8 cellular contexts compared by ENCODE assay signal in genomic region chr1:941588-942383, GRCh38. TPM values are rescaled to one million over a fixed set of nuclear protein-coding genes. Genes with fewer than 3 reads are reported as not detected.
DNase-seq lines count a peak whose midpoint lies in the region; ATAC-seq and TF ChIP-seq lines count a peak whose summit lies in the region.

No MANE protein-coding gene starts in this region.

- H3K9me3 Mint-ChIP-seq in CD4-positive, alpha-beta T cell, result no peaks in the 10 kb centered on the region

- peak overlapping the region; percentile 72 for H3K4me3 Mint-ChIP-seq in CD4-positive, alpha-beta T cell

- TF ChIP-seq CTCF in CD4-positive, alpha-beta T cell (IDR thresholded peaks at IDR 0.05), result no peak
- no peak for TF ChIP-seq CTCF in Peyer's patch (IDR thresholded peaks at IDR 0.05)
- TF ChIP-seq CTCF in right lobe of liver (IDR thresholded peaks at IDR 0.05), result no peak
- TF ChIP-seq CTCF in upper lobe of left lung (IDR thresholded peaks at IDR 0.05), result no peak

- no peak for TF ChIP-seq POLR2A in Peyer's patch (IDR thresholded peaks at IDR 0.05)
- TF ChIP-seq POLR2A in right lobe of liver (IDR thresholded peaks at IDR 0.05), result no peak
- no peak for TF ChIP-seq POLR2A in upper lobe of left lung (IDR thresholded peaks at IDR 0.05)

- H3K4me3 ChIP-seq in Peyer's patch (peak overlapping the region; percentile 18 to 53 (median 51)), right lobe of liver (peak overlapping the region; percentile 21 to 30 (median 27)), upper lobe of left lung (peak overlapping the region in 3 of 4 donors; percentile 31 to 48 (median 47))

- POLR2A ChIA-PET in CD4-positive, alpha-beta T cell (lab: Charles Lee), result no interaction called here

- H3K27ac ChIP-seq in CD4-positive, alpha-beta T cell (ENCODE audit: low read depth, low read length), result no peak overlapping the region
- H3K27ac ChIP-seq in Peyer's patch (peak overlapping the region; percentile 49 to 74 (median 71)), right lobe of liver (peak overlapping the region in 1 of 3 donors; percentile 60), upper lobe of left lung (peak overlapping the region in 3 of 4 donors; percentile 30 to 39 (median 34))

- H3K4me1 ChIP-seq in Peyer's patch (peaks cover 5 to 43% (median 27%) of the 10 kb centered on the region in 4 donors), right lobe of liver (peaks cover 0 to 18% (median 6%) of the 10 kb centered on the region in 4 donors), upper lobe of left lung (peaks cover 33 to 38% (median 34%) of the 10 kb centered on the region in 4 donors)

- CTCF ChIA-PET in CD4-positive, alpha-beta T cell (lab: Charles Lee), result interaction anchor here (0.8 kb wide), 1 partner anchor 60 kb away, joined by 3 read pairs; no protein-coding TSS in a partner anchor

- DNase-seq in CD4-positive, alpha-beta T cell, result no peak
- peak; percentile 59 for DNase-seq in HPDE6-E6E7 (ENCODE audit: extremely low spot score)
- peak in 2 of 3 donors; percentile 75 to 82 for DNase-seq in Peyer's patch
- DNase-seq in dedifferentiated amniotic fluid mesenchymal stem cell (ENCODE audit: extremely low spot score), result peak; percentile 69
- DNase-seq in right lobe of liver, result peak in 2 of 3 donors; percentile 69 to 76
- peak in 1 of 2 donors; percentile 94 for DNase-seq in upper lobe of left lung

- H3K27ac Mint-ChIP-seq in CD4-positive, alpha-beta T cell, result no peak overlapping the region

- ATAC-seq in CD4-positive, alpha-beta T cell (ENCODE audit: poor library complexity), result no peak
- ATAC-seq in right lobe of liver, result peak; percentile 48 to 53 (median 51)
- peak in 1 of 2 donors; percentile 73 for ATAC-seq in upper lobe of left lung (ENCODE audit: low FRiP score in 2 of 2)
- no peak for ATAC-seq in HG03565 (IDR thresholded peaks at IDR 0.05; ENCODE audit: unreplicated experiment)
- no peak for ATAC-seq in HG02571 (IDR thresholded peaks at IDR 0.05; ENCODE audit: unreplicated experiment)

- peaks cover 5% of the 10 kb centered on the region for H3K4me1 Mint-ChIP-seq in CD4-positive, alpha-beta T cell (ENCODE audit: low read depth)

- TF ChIP-seq EP300 in upper lobe of left lung (IDR thresholded peaks at IDR 0.05), result no peak

- WGBS in right lobe of liver (ENCODE audit: insufficient coverage, low coverage, low lambda C conversion rate, missing lambda C conversion rate), result 0% methylated on average over 27 of the region's 98 CpGs
- 0% methylated on average over 1 to 8 of the region's 98 CpGs for WGBS in upper lobe of left lung, 2 donors

- H3K9me3 ChIP-seq in CD4-positive, alpha-beta T cell (ENCODE audit: control insufficient read depth, low read length), result no peaks in the 10 kb centered on the region
- H3K9me3 ChIP-seq in Peyer's patch (no peaks in the 10 kb centered on the region), right lobe of liver (no peaks in the 10 kb centered on the region), upper lobe of left lung (no peaks in the 10 kb centered on the region)

- H3K36me3 Mint-ChIP-seq in CD4-positive, alpha-beta T cell (ENCODE audit: low read depth), result peaks cover 16% of the 10 kb centered on the region

- H3K27me3 Mint-ChIP-seq in CD4-positive, alpha-beta T cell, result peaks cover 40% of the 10 kb centered on the region

- H3K27me3 ChIP-seq in CD4-positive, alpha-beta T cell (ENCODE audit: control insufficient read depth, insufficient read depth, low read length), result peaks cover 47% of the 10 kb centered on the region
- peaks cover 0 to 38% of the 10 kb centered on the region in 2 donors for H3K27me3 ChIP-seq in Peyer's patch
- H3K27me3 ChIP-seq in right lobe of liver, result peaks cover 0 to 16% of the 10 kb centered on the region in 2 donors
- H3K27me3 ChIP-seq in upper lobe of left lung, result peaks cover 4 to 45% (median 30%) of the 10 kb centered on the region in 4 donors

- H3K36me3 ChIP-seq in Peyer's patch (peaks cover 0 to 20% (median 0%) of the 10 kb centered on the region in 3 donors), right lobe of liver (no peaks in the 10 kb centered on the region), upper lobe of left lung (peaks cover 3 to 26% (median 23%) of the 10 kb centered on the region in 4 donors)

- intact Hi-C loops in CD4-positive, alpha-beta T cell (cut with DNase I, micrococcal nuclease), result no loop called here
- intact Hi-C loops in right lobe of liver (cut with DNase I), result no loop called here

RNA-seq across cellular contexts. Expression of gene NOC2L, which starts 17.3 kb away (rescaled TPM):
- 10 to 100 TPM; 50.2 to 52.0 TPM for total RNA-seq in CD4-positive, alpha-beta T cell
- total RNA-seq in Peyer's patch, result 10 to 100 TPM; 18.2 to 58.6 (median 39.9) TPM
- total RNA-seq in right lobe of liver, result 10 to 100 TPM; 28.9 to 36.8 (median 30.2) TPM
- total RNA-seq in upper lobe of left lung, result 10 to 100 TPM; 28.7 to 66.0 (median 51.0) TPM

RNA-seq across cellular contexts. Expression of gene SAMD11, which starts 18.1 kb away (rescaled TPM):
- not detected for total RNA-seq in CD4-positive, alpha-beta T cell
- total RNA-seq in Peyer's patch (1 to 10 TPM; 1.1 to 5.0 (median 2.2) TPM), right lobe of liver (1 to 10 TPM; 2.1 to 4.3 (median 3.7) TPM), upper lobe of left lung (1 to 10 TPM; 1.0 to 9.3 (median 2.4) TPM)

RNA-seq across cellular contexts. Expression of gene KLHL17, which starts 18.6 kb away (rescaled TPM):
- 10 to 100 TPM; 13.9 TPM for total RNA-seq in CD4-positive, alpha-beta T cell
- total RNA-seq in Peyer's patch, result 10 to 100 TPM; 14.9 to 17.0 (median 15.8) TPM
- 1 to 10 TPM; 1.9 to 6.7 (median 4.3) TPM for total RNA-seq in right lobe of liver
- 10 to 100 TPM in 4 of 6 donors, 1 to 10 TPM in 2; 4.7 to 45.1 (median 16.5) TPM for total RNA-seq in upper lobe of left lung

RNA-seq across cellular contexts. Expression of gene PLEKHN1, which starts 24.5 kb away (rescaled TPM):
- total RNA-seq in CD4-positive, alpha-beta T cell, result under 1 TPM; 0.69 to 0.95 TPM
- total RNA-seq in Peyer's patch (under 1 TPM in 3 of 4 donors, not detected in 1; 0.40 to 0.83 (median 0.47) TPM), right lobe of liver (1 to 10 TPM in 1 of 6 experiments, under 1 TPM in 4, not detected in 1; 0.11 to 2.4 (median 0.26) TPM), upper lobe of left lung (10 to 100 TPM in 1 of 6 donors, 1 to 10 TPM in 5; 1.1 to 11.5 (median 1.6) TPM)

RNA-seq across cellular contexts. Expression of gene PERM1, which starts 40.1 kb away (rescaled TPM):
- total RNA-seq in CD4-positive, alpha-beta T cell, result not detected
- total RNA-seq in Peyer's patch (under 1 TPM in 1 of 4 donors, not detected in 3; 0.35 TPM), right lobe of liver (under 1 TPM in 4 of 6 experiments, not detected in 2; 0.18 to 0.46 (median 0.28) TPM), upper lobe of left lung (1 to 10 TPM in 1 of 6 donors, under 1 TPM in 3, not detected in 2; 0.15 to 1.0 (median 0.36) TPM)

Comparison
In these comparisons a context has a peak if more than half of its experiments do, and no peak if none do; other contexts are left out.
1. ATAC-seq: peak in right lobe of liver (4 of 4); none in CD4-positive, alpha-beta T cell (single experiment), HG03565 (single experiment) and HG02571 (single experiment).
2. DNase-seq: peak in HPDE6-E6E7 (single experiment), Peyer's patch (2 of 3), dedifferentiated amniotic fluid mesenchymal stem cell (single experiment) and right lobe of liver (2 of 3); none in CD4-positive, alpha-beta T cell (0 of 10).
3. Peak in every context shown above with its lines, with median percentiles within 50 percentile points of each other: H3K4me3 ChIP-seq.